In the genomic region with DNA sequence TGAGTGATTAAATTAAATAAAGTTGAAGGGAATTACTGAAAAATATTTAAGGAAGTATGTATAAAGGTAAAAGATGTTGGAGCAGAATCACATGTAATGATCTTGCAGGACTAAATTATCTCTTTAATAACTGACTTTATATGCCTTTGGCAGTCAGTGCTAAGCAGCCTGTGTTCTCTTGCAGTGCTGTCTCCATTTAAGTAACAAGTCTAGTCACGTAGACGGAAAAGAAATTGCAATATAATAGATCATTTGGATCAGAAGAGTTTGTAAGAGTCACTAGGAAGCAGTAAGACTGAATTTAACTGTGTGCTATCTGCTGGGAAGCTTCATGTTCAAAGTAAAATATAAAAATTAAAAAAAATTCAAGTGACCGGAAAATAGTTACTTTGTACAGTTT, we compare ENCODE assay signal across 12 cellular contexts. TPM values are rescaled to one million over a fixed set of nuclear protein-coding genes. Genes with fewer than 3 reads are reported as not detected.
DNase-seq lines count a peak whose midpoint lies in the region; ATAC-seq and TF ChIP-seq lines count a peak whose summit lies in the region.
"Had no signal": no experiment of that assay in that cellular context is flagged by ENCODE, and none has a peak within 500 bp of the region (broad histone marks: within the 10 kb centered on the region; RNA-seq: fewer than 3 reads in every experiment).

No MANE protein-coding gene starts in this region.

- intact Hi-C loops in Right ventricle myocardium inferior (cut with DNase I) (no loop called here), vagina (cut with DNase I) (no loop called here)

- DNase-seq in cardiac muscle cell (ENCODE audit: low read depth in 1 of 2, low spot score in 1 of 2) (no peak), Right ventricle myocardium inferior (ENCODE audit: missing footprints) (no peak), vagina (ENCODE audit: extremely low spot score in 2 of 2) (no peak), dermis blood vessel endothelial cell (no peak), HuH-7 (ENCODE audit: low spot score) (no peak), NCI-H1417 treated with DMSO at 0.1 percent for 48 hours (lab: John Stamatoyannopoulos, UW) (no peak)
- DNase-seq: activated naive CD4-positive, alpha-beta T cell; naive thymus-derived CD4-positive, alpha-beta T cell; NCI-H2227 treated with DMSO at 0.1 percent for 48 hours; stimulated activated CD4-positive, alpha-beta T cell treated with anti-CD3 and anti-CD28 coated beads, Interleukin-2, amount 100 ng/mL, for 48 hours had no signal

- H3K4me1 ChIP-seq in cardiac muscle cell (ENCODE audit: low read depth) (peaks cover 31% of the 10 kb centered on the region), esophagus (ENCODE audit: control insufficient read depth in 2 of 2, insufficient read depth in 2 of 2, low read length in 1 of 2) (peaks cover 0 to 2% of the 10 kb centered on the region in 2 donors), neutrophil (ENCODE audit: control insufficient read depth in 1 of 2, insufficient read depth in 1 of 2, low read depth in 1 of 2, low read length in 1 of 2) (peaks cover 4 to 8% of the 10 kb centered on the region in 2 experiments), vagina (peaks cover 44% of the 10 kb centered on the region)

- H3K4me3 ChIP-seq in cardiac muscle cell (no peak overlapping the region), esophagus (ENCODE audit: low read depth in 1 of 2, low read length in 2 of 2) (no peak overlapping the region), neutrophil (ENCODE audit: low read depth in 1 of 2, low read length in 1 of 2) (no peak overlapping the region), vagina (no peak overlapping the region)

- TF ChIP-seq POLR2A in vagina (IDR thresholded peaks at IDR 0.05) = no peak

- H3K9me3 ChIP-seq in cardiac muscle cell (ENCODE audit: low read depth) (no peaks in the 10 kb centered on the region), esophagus (ENCODE audit: control insufficient read depth in 2 of 2, insufficient read depth in 1 of 2, low read depth in 1 of 2, low read length in 1 of 2) (no peaks in the 10 kb centered on the region), neutrophil (no peaks in the 10 kb centered on the region), vagina (no peaks in the 10 kb centered on the region)

- H3K36me3 ChIP-seq in cardiac muscle cell (peaks cover 12% of the 10 kb centered on the region), esophagus (ENCODE audit: control insufficient read depth in 2 of 2, insufficient read depth in 2 of 2, low read length in 1 of 2) (no peaks in the 10 kb centered on the region), neutrophil (no peaks in the 10 kb centered on the region), vagina (no peaks in the 10 kb centered on the region)

- no peak for ATAC-seq in Right ventricle myocardium inferior

- H3K27me3 ChIP-seq in cardiac muscle cell (no peaks in the 10 kb centered on the region), esophagus (ENCODE audit: control insufficient read depth in 1 of 2, insufficient read depth in 2 of 2, low read length in 2 of 2) (no peaks in the 10 kb centered on the region), neutrophil (no peaks in the 10 kb centered on the region), vagina (no peaks in the 10 kb centered on the region)

- WGBS in esophagus, 2 donors = 44 to 61% methylated on average over 3 of the region's 3 CpGs

- H3K27ac ChIP-seq in cardiac muscle cell (peak overlapping the region; percentile 70), esophagus (ENCODE audit: low read depth in 2 of 2, low read length in 1 of 2) (peak overlapping the region; percentile 15 to 58), neutrophil (peak overlapping the region; percentile 48), vagina (peak overlapping the region; percentile 64)

- TF ChIP-seq CTCF in cardiac muscle cell (IDR thresholded peaks at IDR 0.05; ENCODE audit: low read depth, low read length) (no peak), neutrophil (IDR thresholded peaks at IDR 0.05) (no peak), vagina (IDR thresholded peaks at IDR 0.05) (no peak)

RNA-seq across cellular contexts. Expression of gene BZW2, which starts 21.4 kb away (rescaled TPM):
- total RNA-seq in cardiac muscle cell (281 and 358 TPM in 2 replicates), Right ventricle myocardium inferior (369 TPM), vagina (61.4 TPM), dermis blood vessel endothelial cell (134 and 208 TPM in 2 replicates)
- polyA plus RNA-seq in cardiac muscle cell (236 and 421 TPM in 2 replicates), esophagus (10 to 100 TPM; 32.9 to 47.9 TPM)

RNA-seq across cellular contexts. Expression of gene ANKMY2, which starts 21.8 kb away (rescaled TPM):
- total RNA-seq in cardiac muscle cell (36.7 and 54.1 TPM in 2 replicates), Right ventricle myocardium inferior (21.9 TPM), vagina (13.8 TPM), dermis blood vessel endothelial cell (14.6 and 16.3 TPM in 2 replicates)
- polyA plus RNA-seq in cardiac muscle cell (44.6 and 81.5 TPM in 2 replicates), esophagus (1 to 10 TPM; 5.0 to 5.9 TPM)
